Comparison of ENCODE assay signal across 8 cellular contexts in the genomic region with DNA sequence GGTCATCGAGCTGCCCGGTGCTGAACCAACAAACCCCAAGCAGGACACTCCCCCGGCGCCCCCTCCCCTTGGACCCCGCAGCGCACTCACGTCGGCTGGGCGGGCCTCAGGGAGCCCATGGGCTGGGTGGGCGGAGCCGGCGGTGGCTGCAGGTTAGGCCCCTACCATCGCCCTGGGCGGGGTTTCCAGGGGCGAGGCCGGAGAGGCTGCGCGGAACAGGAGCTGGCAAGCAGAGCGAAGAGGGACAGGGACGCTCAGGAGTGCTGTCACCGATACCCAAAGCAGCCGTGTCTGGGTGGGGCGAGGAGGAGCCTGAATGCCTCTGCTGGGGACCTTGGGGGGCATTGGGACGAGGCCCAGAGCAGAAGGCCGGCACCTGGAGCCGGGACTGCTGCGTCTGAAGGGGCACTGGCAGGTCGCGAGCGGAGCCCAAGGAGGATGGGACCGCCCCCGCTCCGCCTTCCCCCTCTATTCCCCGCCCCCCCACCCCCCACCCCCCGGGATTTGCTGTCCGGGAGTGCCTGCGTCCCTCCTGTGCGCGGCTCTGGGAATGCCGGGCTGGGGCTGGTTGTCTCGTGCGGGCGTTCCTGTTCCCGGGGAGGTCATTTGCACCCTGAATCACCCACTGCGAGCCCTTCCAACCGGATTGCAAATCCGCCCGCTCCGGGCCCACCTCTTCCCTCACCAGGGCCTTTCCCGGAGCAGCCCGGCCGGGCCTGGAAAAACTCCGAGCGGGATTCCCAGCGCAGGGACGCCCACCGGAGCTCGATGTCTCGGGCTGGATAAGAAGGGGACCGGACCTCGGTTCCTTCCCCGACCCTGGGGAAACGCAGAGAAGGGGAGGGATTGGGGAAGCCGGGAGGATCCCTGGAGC. TPM values are rescaled to one million over a fixed set of nuclear protein-coding genes. Genes with fewer than 3 reads are reported as not detected.
DNase-seq lines count a peak whose midpoint lies in the region; ATAC-seq and TF ChIP-seq lines count a peak whose summit lies in the region.

No MANE protein-coding gene starts in this region.

- H3K79me1 ChIP-seq in trophoblast cell (ENCODE audit: low read length) = peaks cover 18% of the 10 kb centered on the region

- H3K27ac ChIP-seq in CD4-positive, alpha-beta T cell (ENCODE audit: low read depth, low read length) = no peak overlapping the region
- peak overlapping the region; percentile 34; the same call in 1 of the 2 replicates for H3K27ac ChIP-seq in KMS-11
- peak overlapping the region; percentile 61 for H3K27ac ChIP-seq in trophoblast cell (ENCODE audit: low read depth, low read length)
- no peak overlapping the region for H3K27ac ChIP-seq in aorta (ENCODE audit: low read depth in 1 of 2, low read length in 2 of 2)

- ATAC-seq in CD4-positive, alpha-beta T cell (ENCODE audit: poor library complexity) = peak; percentile 62
- peak; percentile 61 for ATAC-seq in GM19463 (IDR thresholded peaks at IDR 0.05; ENCODE audit: unreplicated experiment)
- peak; percentile 44 for ATAC-seq in aorta (ENCODE audit: low FRiP score)

- peak overlapping the region; percentile 77 for H3K14ac ChIP-seq in trophoblast cell (ENCODE audit: low read length)

- H3K9ac ChIP-seq in KMS-11 (peak overlapping the region; percentile 32; the same call in 1 of the 2 replicates), trophoblast cell (ENCODE audit: low read length) (no peak overlapping the region)

- H4K8ac ChIP-seq in trophoblast cell (ENCODE audit: low read depth, low read length) = peak overlapping the region; percentile 59

- H3K4me3 ChIP-seq in KMS-11 (IDR thresholded peaks at IDR 0.05; ENCODE audit: insufficient read depth, low read depth, low read length) (peak overlapping the region; percentile 55), trophoblast cell (ENCODE audit: low read depth, low read length) (peak overlapping the region; percentile 77), aorta (ENCODE audit: low read length in 2 of 2) (peak overlapping the region in 1 of 2 donors; percentile 20)

- peak overlapping the region; percentile 21 for H2BK5ac ChIP-seq in trophoblast cell (ENCODE audit: low read depth, low read length, poor library complexity)

- peak overlapping the region; percentile 67 for H2AFZ ChIP-seq in KMS-11 (ENCODE audit: low read depth)
- H2AFZ ChIP-seq in trophoblast cell (ENCODE audit: insufficient read depth, low read length, poor library complexity) = peak overlapping the region; percentile 66

- H2BK120ac ChIP-seq in trophoblast cell (ENCODE audit: insufficient read depth, low read length, poor library complexity) = peak overlapping the region; percentile 31

- POLR2A ChIA-PET in CD4-positive, alpha-beta T cell (lab: Charles Lee) = interaction anchor here (0.5 to 1.2 kb wide), 3 partner anchors 21 to 283 kb away, joined by 3 read pairs; no protein-coding TSS in a partner anchor

- no peaks in the 10 kb centered on the region for H3K79me2 ChIP-seq in KMS-11 (ENCODE audit: insufficient read depth, low read depth)
- peaks cover 2% of the 10 kb centered on the region for H3K79me2 ChIP-seq in trophoblast cell (ENCODE audit: control insufficient read depth, insufficient read depth, low read length, poor library complexity)

- H3K4me3 Mint-ChIP-seq in CD4-positive, alpha-beta T cell = peak overlapping the region; percentile 86
- H3K4me3 Mint-ChIP-seq in glutamatergic neuron (ENCODE audit: unreplicated experiment) = peak overlapping the region; percentile 68

- H3K4me2 ChIP-seq in KMS-11 (peak overlapping the region; percentile 94), trophoblast cell (ENCODE audit: low read length) (peak overlapping the region; percentile 99)

- no peaks in the 10 kb centered on the region for H3K27me3 ChIP-seq in CD4-positive, alpha-beta T cell (ENCODE audit: control insufficient read depth, insufficient read depth, low read length)
- H3K27me3 ChIP-seq in KMS-11 (ENCODE audit: insufficient read depth, low read depth) (no peaks in the 10 kb centered on the region), trophoblast cell (ENCODE audit: insufficient read depth, low read length) (peaks cover 21% of the 10 kb centered on the region), aorta (ENCODE audit: control insufficient read depth in 1 of 2, insufficient read depth in 2 of 2, low read length in 1 of 2) (no peaks in the 10 kb centered on the region)

- H3K27ac Mint-ChIP-seq in CD4-positive, alpha-beta T cell = no peak overlapping the region
- H3K27ac Mint-ChIP-seq in glutamatergic neuron (ENCODE audit: unreplicated experiment) = no peak overlapping the region

- H4K12ac ChIP-seq in trophoblast cell (ENCODE audit: low read depth, low read length) = peak overlapping the region; percentile 22

- no peak overlapping the region for H2AK5ac ChIP-seq in trophoblast cell (ENCODE audit: low read length)

- peaks cover 19% of the 10 kb centered on the region for H3K4me1 Mint-ChIP-seq in CD4-positive, alpha-beta T cell (ENCODE audit: low read depth)
- H3K4me1 Mint-ChIP-seq in glutamatergic neuron (ENCODE audit: low read depth, unreplicated experiment) = peaks cover 26% of the 10 kb centered on the region

- in situ Hi-C loops in SK-MEL-5 (cut with HindIII; ENCODE audit: low pct_unique_long_range_greater_than_20kb, low sequenced_read_pairs) = no loop called here

- peak overlapping the region; percentile 67 for H3K18ac ChIP-seq in trophoblast cell (ENCODE audit: low read length)

- TF ChIP-seq CTCF in CD4-positive, alpha-beta T cell (IDR thresholded peaks at IDR 0.05) = no peak
- TF ChIP-seq CTCF in KMS-11 (conservative IDR thresholded peaks at IDR 0.05; ENCODE audit: low read depth, low read length) (no peak), glutamatergic neuron (IDR thresholded peaks at IDR 0.05; ENCODE audit: partially characterized antibody, unreplicated experiment) (no peak)

- H4K20me1 ChIP-seq in KMS-11 (ENCODE audit: insufficient read depth) = no peaks in the 10 kb centered on the region

- DNase-seq in CD4-positive, alpha-beta T cell = peak in 9 of 10 experiments; percentile 47 to 74 (median 62)
- peak; percentile 44 for DNase-seq in SK-MEL-5 (ENCODE audit: low read depth, low spot score)
- DNase-seq in activated gamma-delta T cell treated with anti-CD3 and anti-CD28 coated beads, Interleukin-2, amount 50 U/mL, for 16 hours (ENCODE audit: low read depth) = peak; percentile 50
- DNase-seq in glutamatergic neuron = peak; percentile 77
- DNase-seq in trophoblast cell = peak; percentile 93 to 96
- DNase-seq in aorta = peak; percentile 75 to 87

- peaks cover 48% of the 10 kb centered on the region for H3K4me1 ChIP-seq in KMS-11 (ENCODE audit: low read depth, poor library complexity, severe bottlenecking)
- H3K4me1 ChIP-seq in trophoblast cell (ENCODE audit: control insufficient read depth in 1 of 2, insufficient read depth in 2 of 2, low read length in 2 of 2) = peaks cover 11 to 30% of the 10 kb centered on the region in 2 experiments
- H3K4me1 ChIP-seq in aorta (ENCODE audit: control insufficient read depth in 1 of 2, insufficient read depth in 2 of 2, low read length in 2 of 2) = no peaks in the 10 kb centered on the region

- no peak overlapping the region for H2BK12ac ChIP-seq in trophoblast cell (ENCODE audit: low read length)

- CTCF ChIA-PET in CD4-positive, alpha-beta T cell (lab: Charles Lee) = interaction anchor here (0.6 kb wide), 1 partner anchor 1342 kb away, joined by 3 read pairs; no protein-coding TSS in a partner anchor

- intact Hi-C loops in CD4-positive, alpha-beta T cell (cut with DNase I, micrococcal nuclease) = no loop called here
- intact Hi-C loops in aorta (cut with DNase I) = loop anchor here in 1 of 2 donors (10.0 kb wide), 1 partner anchor 47 kb away; no protein-coding TSS in a partner anchor

- no peaks in the 10 kb centered on the region for H3K36me3 ChIP-seq in KMS-11 (ENCODE audit: insufficient read depth)
- no peaks in the 10 kb centered on the region for H3K36me3 ChIP-seq in trophoblast cell (ENCODE audit: control insufficient read depth in 1 of 2, insufficient read depth in 2 of 2, low read length in 2 of 2)
- peaks cover 0 to 2% of the 10 kb centered on the region in 2 donors for H3K36me3 ChIP-seq in aorta (ENCODE audit: control insufficient read depth in 1 of 2, insufficient read depth in 2 of 2, low read length in 1 of 2)

- H3K4ac ChIP-seq in trophoblast cell (ENCODE audit: low read depth, low read length) = no peak overlapping the region

- H3K36me3 Mint-ChIP-seq in CD4-positive, alpha-beta T cell (ENCODE audit: low read depth) = peaks cover 7% of the 10 kb centered on the region
- H3K36me3 Mint-ChIP-seq in glutamatergic neuron (ENCODE audit: unreplicated experiment) = no peaks in the 10 kb centered on the region

- no peaks in the 10 kb centered on the region for H3K27me3 Mint-ChIP-seq in CD4-positive, alpha-beta T cell
- H3K27me3 Mint-ChIP-seq in glutamatergic neuron (ENCODE audit: unreplicated experiment) = peaks cover 25% of the 10 kb centered on the region

- no peaks in the 10 kb centered on the region for H3K9me3 ChIP-seq in CD4-positive, alpha-beta T cell (ENCODE audit: control insufficient read depth, low read length)
- H3K9me3 ChIP-seq in trophoblast cell (ENCODE audit: insufficient read depth, low read depth, low read length) = no peaks in the 10 kb centered on the region
- H3K9me3 ChIP-seq in aorta (ENCODE audit: control insufficient read depth, low read length) = no peaks in the 10 kb centered on the region

- H4K91ac ChIP-seq in trophoblast cell (ENCODE audit: low read depth, low read length) = peak overlapping the region; percentile 75

- no peak overlapping the region for H3K23ac ChIP-seq in trophoblast cell (ENCODE audit: low read length)

- no CpG with 5 or more reads among the region's 64 CpGs for WGBS in trophoblast cell (ENCODE audit: extremely low coverage, insufficient coverage, insufficient read length)
- 1% methylated on average over 47 to 64 of the region's 64 CpGs for WGBS in aorta, 2 donors

- H3K9me3 Mint-ChIP-seq in CD4-positive, alpha-beta T cell = no peaks in the 10 kb centered on the region
- H3K9me3 Mint-ChIP-seq in glutamatergic neuron (ENCODE audit: unreplicated experiment) = peaks cover 10% of the 10 kb centered on the region

RNA-seq across cellular contexts. Expression of gene ARHGAP27, which starts 0.9 kb away (rescaled TPM):
- total RNA-seq in CD4-positive, alpha-beta T cell = 10 to 100 TPM; 33.3 to 35.2 TPM
- 2.2 and 4.7 TPM in 2 replicates for total RNA-seq in SK-MEL-5 (2014; rRNA removed; shearing (Covaris generic))
- 5.4 and 11.3 TPM in 2 replicates for polyA plus RNA-seq in SK-MEL-5 (2015; cell fraction: cytosol; rRNA removed)
- polyA plus RNA-seq in SK-MEL-5 (2015; cell fraction: nucleus; rRNA removed) = 57.0 and 73.4 TPM in 2 replicates
- 3.5 TPM for total RNA-seq in glutamatergic neuron (ENCODE audit: unreplicated experiment)
- 12.2 and 13.9 TPM in 2 replicates for polyA plus RNA-seq in trophoblast cell (2013)
- total RNA-seq in aorta = 10 to 100 TPM; 17.8 to 41.0 TPM
- polyA plus RNA-seq in aorta = 1 to 10 TPM; 5.4 to 9.4 TPM

RNA-seq across cellular contexts. Expression of gene PLEKHM1, which starts 58.8 kb away (rescaled TPM):
- total RNA-seq in CD4-positive, alpha-beta T cell = 100 to 1,000 TPM; 108 to 118 TPM
- total RNA-seq in SK-MEL-5 (2014; rRNA removed; shearing (Covaris generic)) = 7.6 and 11.3 TPM in 2 replicates
- 20.4 and 20.5 TPM in 2 replicates for polyA plus RNA-seq in SK-MEL-5 (2015; cell fraction: cytosol; rRNA removed)
- polyA plus RNA-seq in SK-MEL-5 (2015; cell fraction: nucleus; rRNA removed) = 20.4 and 21.8 TPM in 2 replicates
- total RNA-seq in glutamatergic neuron (ENCODE audit: unreplicated experiment) (59.5 TPM), aorta (10 to 100 TPM; 50.9 to 67.6 TPM)
- polyA plus RNA-seq in trophoblast cell (2013) = 9.4 and 10.3 TPM in 2 replicates
- 10 to 100 TPM; 13.3 to 18.2 TPM for polyA plus RNA-seq in aorta

Comparison
In these comparisons a context has a peak if more than half of its experiments do, and no peak if none do; other contexts are left out.
1. DNase-seq: peak in every context shown above with its lines; median percentile 94 in trophoblast cell; 81 in aorta; 77 in glutamatergic neuron; 62 in CD4-positive, alpha-beta T cell; 50 in activated gamma-delta T cell treated with anti-CD3 and anti-CD28 coated beads, Interleukin-2, amount 50 U/mL, for 16 hours; 44 in SK-MEL-5.
2. H3K27ac ChIP-seq: peak in KMS-11 (single experiment) and trophoblast cell (single experiment); none in CD4-positive, alpha-beta T cell (single experiment) and aorta (0 of 2).
3. Peak in every context shown above with its lines, with median percentiles within 50 percentile points of each other: ATAC-seq.